Comparison of ENCODE assay signal across 13 cellular contexts in genomic region chr6:122372647-122373046, GRCh38. TPM values are rescaled to one million over a fixed set of nuclear protein-coding genes. Genes with fewer than 3 reads are reported as not detected.
A peak's percentile ranks its signal among the peaks of the same experiment; 100 is the strongest.
DNase-seq lines count a peak whose midpoint lies in the region; ATAC-seq and TF ChIP-seq lines count a peak whose summit lies in the region.
"Had no signal": no experiment of that assay in that cellular context is flagged by ENCODE, and none has a peak within 500 bp of the region (broad histone marks: within the 10 kb centered on the region; RNA-seq: fewer than 3 reads in every experiment).

No MANE protein-coding gene starts in this region.

- ATAC-seq in left lung: no peak
- ATAC-seq in GM19397 (IDR thresholded peaks at IDR 0.05; ENCODE audit: unreplicated experiment): no peak
- ATAC-seq in GM21737 (IDR thresholded peaks at IDR 0.05; ENCODE audit: unreplicated experiment): no peak
- ATAC-seq: activated CD8-positive, alpha-beta T cell treated with anti-CD3 and anti-CD28 coated beads, Interleukin-2, amount 10 ng/mL, durations not matched to agents 7 days and 5 days had no signal

- H3K27me3 ChIP-seq in adipocyte (replicated peaks; ENCODE audit: control insufficient read depth, insufficient read depth, low read length): no peaks in the 10 kb centered on the region
- peaks cover 0 to 5% (median 0%) of the 10 kb centered on the region in 4 donors for H3K27me3 ChIP-seq in liver (ENCODE audit: control insufficient read depth in 4 of 4, insufficient read depth in 4 of 4, low read length in 3 of 4)
- H3K27me3 ChIP-seq in left lung: no peaks in the 10 kb centered on the region

- H3K9ac ChIP-seq in adipocyte (ENCODE audit: low read length) (no peak overlapping the region), liver (ENCODE audit: low read depth in 1 of 2, low read length in 2 of 2) (no peak overlapping the region)

- H3K4me3 ChIP-seq in adipocyte (ENCODE audit: low read length) (no peak overlapping the region), liver (ENCODE audit: low read depth in 1 of 3, low read length in 3 of 3) (no peak overlapping the region), left lung (no peak overlapping the region)
- H3K4me3 ChIP-seq: lung, skin epidermis had no signal

- TF ChIP-seq CTCF in liver (IDR thresholded peaks at IDR 0.05; ENCODE audit: low read depth, low read length, missing input control) (peak; percentile 7), left lung (IDR thresholded peaks at IDR 0.05) (no peak)

- H3K9me3 ChIP-seq in adipocyte (ENCODE audit: control insufficient read depth, low read length): no peaks in the 10 kb centered on the region
- no peaks in the 10 kb centered on the region for H3K9me3 ChIP-seq in liver (ENCODE audit: control insufficient read depth in 4 of 4, low read length in 3 of 4)
- H3K9me3 ChIP-seq in left lung: no peaks in the 10 kb centered on the region

- H3K4me1 ChIP-seq in adipocyte (ENCODE audit: control insufficient read depth, insufficient read depth, low read length) (no peaks in the 10 kb centered on the region), liver (ENCODE audit: control insufficient read depth in 4 of 4, insufficient read depth in 4 of 4, low read length in 3 of 4) (no peaks in the 10 kb centered on the region), left lung (no peaks in the 10 kb centered on the region)

- WGBS in liver: 11% methylated on average over 2 of the region's 2 CpGs

- CTCF ChIA-PET in HEK293T (lab: Yijun Ruan, JAX): interaction anchor here (0.7 kb wide), 1 partner anchor 9 kb away, joined by 3 read pairs; no protein-coding TSS in a partner anchor

- DNase-seq in Ammon's horn (ENCODE audit: low spot score) (peak; percentile 20), HEK293T (ENCODE audit: extremely low spot score) (peak; percentile 24), adipocyte (ENCODE audit: low read depth) (peak; percentile 57), EL (no peak), left lung (no peak)
- DNase-seq: activated CD8-positive, alpha-beta T cell treated with anti-CD3 and anti-CD28 coated beads, Interleukin-2, amount 10 ng/mL, durations not matched to agents 7 days and 5 days; activated naive CD8-positive, alpha-beta T cell treated with anti-CD3 and anti-CD28 coated beads, Interleukin-2, amount 10 ng/mL, durations not matched to agents 7 days and 5 days; NCI-H1694 treated with DMSO at 0.1 percent for 48 hours had no signal

- H3K36me3 ChIP-seq in adipocyte (ENCODE audit: control insufficient read depth, insufficient read depth, low read length, severe bottlenecking): no peaks in the 10 kb centered on the region
- H3K36me3 ChIP-seq in liver (ENCODE audit: control insufficient read depth in 4 of 4, insufficient read depth in 3 of 4, low read depth in 1 of 4, low read length in 3 of 4): no peaks in the 10 kb centered on the region
- no peaks in the 10 kb centered on the region for H3K36me3 ChIP-seq in left lung

- POLR2A ChIA-PET in HEK293T (lab: Yijun Ruan, JAX): no interaction called here

- intact Hi-C loops in left lung (cut with DNase I): no loop called here

- no peak overlapping the region for H3K27ac ChIP-seq in liver (ENCODE audit: low read depth in 1 of 2, low read length in 2 of 2)
- H3K27ac ChIP-seq in left lung: no peak overlapping the region
- H3K27ac ChIP-seq: skin epidermis had no signal

- TF ChIP-seq RAD21 in liver (IDR thresholded peaks at IDR 0.05): peak; percentile 24 to 45

TF ChIP-seq in HEK293T, 16 proteins besides CTCF, POLR2A, EP300 and RAD21:
- TF ChIP-seq HDGF (IDR thresholded peaks at IDR 0.05; ENCODE audit: borderline replicate concordance) (no peak), SUZ12 (IDR thresholded peaks at IDR 0.05) (no peak), ARNT (IDR thresholded peaks at IDR 0.05) (no peak)

TF ChIP-seq in liver, 16 proteins besides CTCF, POLR2A, EP300 and RAD21:
- no peak for TF ChIP-seq YY1 (IDR thresholded peaks at IDR 0.05)
- TF ChIP-seq HNF4A (conservative IDR thresholded peaks at IDR 0.05): no peak
- TF ChIP-seq ZBTB33 (IDR thresholded peaks at IDR 0.05): no peak
- no peak for TF ChIP-seq REST (IDR thresholded peaks at IDR 0.05)
- TF ChIP-seq MAX (IDR thresholded peaks at IDR 0.05): no peak
- TF ChIP-seq FOXA2 (IDR thresholded peaks at IDR 0.05): no peak
- no peak for TF ChIP-seq GABPA (IDR thresholded peaks at IDR 0.05 in 1 of 2, conservative IDR thresholded peaks at IDR 0.05 in 1 of 2)
- TF ChIP-seq HNF4G (IDR thresholded peaks at IDR 0.05): no peak
- TF ChIP-seq JUND (IDR thresholded peaks at IDR 0.05): no peak
- no peak for TF ChIP-seq TAF1 (conservative IDR thresholded peaks at IDR 0.05)
- no peak for TF ChIP-seq NR2F2 (IDR thresholded peaks at IDR 0.05)
- TF ChIP-seq SP1 (IDR thresholded peaks at IDR 0.05): no peak
- TF ChIP-seq ATF3 (IDR thresholded peaks at IDR 0.05): no peak
- no peak for TF ChIP-seq RXRA (IDR thresholded peaks at IDR 0.05)
- no peak for TF ChIP-seq EGR1 (IDR thresholded peaks at IDR 0.05; ENCODE audit: low read depth in 2 of 2)
- no peak for TF ChIP-seq FOXA1 (IDR thresholded peaks at IDR 0.05)

RNA-seq across cellular contexts. Expression of gene HSF2, which starts 26.8 kb away (rescaled TPM):
- total RNA-seq in liver: 1 to 10 TPM; 7.8 to 7.9 TPM
- polyA plus RNA-seq in liver: 1 to 10 TPM; 2.2 to 4.7 TPM
- 10 to 100 TPM; 11.0 TPM for total RNA-seq in left lung

Comparison
In these comparisons a context has a peak if more than half of its experiments do, and no peak if none do; other contexts are left out.
1. DNase-seq: peak in Ammon's horn (single experiment), HEK293T (single experiment) and adipocyte (single experiment); none in EL (single experiment) and left lung (0 of 2).